ENCODE assay signal across 20 cellular contexts in genomic region chr10:104895541-104895940, GRCh38.
DNase-seq lines count a peak whose midpoint lies in the region; FAIRE-seq and TF ChIP-seq lines count a peak whose summit lies in the region.
"Had no signal": no experiment of that assay in that cellular context is flagged by ENCODE, and none has a peak within 500 bp of the region (broad histone marks: within the 10 kb centered on the region; RNA-seq: fewer than 3 reads in every experiment).

No MANE protein-coding gene starts in this region.

- no peak for TF ChIP-seq EP300 in H1 (IDR thresholded peaks at IDR 0.05; ENCODE audit: borderline replicate concordance in 1 of 2, low read depth in 2 of 2, low read length in 2 of 2)

- H3K23me2 ChIP-seq in H1 (ENCODE audit: low read depth, low read length): no peaks in the 10 kb centered on the region

- H2AK5ac ChIP-seq in H1 (ENCODE audit: low read depth, low read length): no peak overlapping the region

- peak overlapping the region; percentile 32; the same call in 1 of the 2 replicates for H2AFZ ChIP-seq in H1 (ENCODE audit: low read length)

- H3K79me2 ChIP-seq in H1 (ENCODE audit: control insufficient read depth in 1 of 2, insufficient read depth in 2 of 2, low read length in 2 of 2): no peaks in the 10 kb centered on the region

- no peak overlapping the region for H2BK12ac ChIP-seq in H1 (ENCODE audit: low read depth, low read length)

- no peak for TF ChIP-seq RAD21 in H1 (IDR thresholded peaks at IDR 0.05 in 1 of 2, conservative IDR thresholded peaks at IDR 0.05 in 1 of 2; ENCODE audit: low read depth in 2 of 2, low read length in 2 of 2)

- H3K4me3 ChIP-seq in H1 (ENCODE audit: extremely low read depth in 1 of 4, insufficient read depth in 2 of 4, low read depth in 3 of 4, low read length in 4 of 4) (no peak overlapping the region), left ventricle myocardium inferior (no peak overlapping the region)
- H3K4me3 ChIP-seq: BLaER1 treated with 17β-estradiol and CSF1 and Interleukin-3, amounts not matched to agents 10 nM and 100 nM; GM23338; K562 had no signal

- no peak overlapping the region for H2BK120ac ChIP-seq in H1 (replicated peaks; ENCODE audit: low read depth, low read length)

- H3K27me3 ChIP-seq in H1 (replicated peaks in 1 of 4; ENCODE audit: control insufficient read depth in 3 of 4, extremely low read depth in 1 of 4, insufficient read depth in 3 of 4, low read length in 3 of 4) (no peaks in the 10 kb centered on the region), left ventricle myocardium inferior (ENCODE audit: low read depth) (peaks cover 23% of the 10 kb centered on the region)
- H3K27me3 ChIP-seq: BLaER1 treated with 17β-estradiol and CSF1 and Interleukin-3, amounts not matched to agents 10 nM and 100 nM had no signal

- no peaks in the 10 kb centered on the region for H3K4me1 ChIP-seq in H1 (replicated peaks in 1 of 4; ENCODE audit: control insufficient read depth in 3 of 4, insufficient read depth in 4 of 4, low read length in 3 of 4)
- no peaks in the 10 kb centered on the region for H3K4me1 ChIP-seq in left ventricle myocardium inferior

- no peak overlapping the region for H3K18ac ChIP-seq in H1 (ENCODE audit: extremely low read depth, low read length)

- no peaks in the 10 kb centered on the region for H3K79me1 ChIP-seq in H1 (ENCODE audit: low read depth, low read length)

- H2BK15ac ChIP-seq in H1 (ENCODE audit: low read length): no peak overlapping the region

- intact Hi-C loops in left ventricle myocardium inferior (cut with micrococcal nuclease): no loop called here

- POLR2A ChIA-PET in H1 (lab: Charles Lee; ENCODE audit: partially characterized antibody): no interaction called here

- no peak overlapping the region for H3K4me2 ChIP-seq in H1 (ENCODE audit: insufficient read depth in 1 of 2, low read depth in 2 of 2, low read length in 2 of 2)
- H3K4me2 ChIP-seq: BLaER1 treated with 17β-estradiol and CSF1 and Interleukin-3, amounts not matched to agents 10 nM and 100 nM; GM23338 had no signal

- TF ChIP-seq POLR2A in H1 (IDR thresholded peaks at IDR 0.05; ENCODE audit: control extremely low read depth in 1 of 2, low read depth in 2 of 2, low read length in 2 of 2): no peak

- no peak overlapping the region for H3K56ac ChIP-seq in H1 (replicated peaks; ENCODE audit: insufficient read length, low read depth, low read length)

- H3K14ac ChIP-seq in H1 (ENCODE audit: insufficient read length): no peak overlapping the region

- 96% methylated on average over 1 of the region's 1 CpG; no CpG with 5 or more reads in 1 of the 2 experiments for WGBS in H1 (ENCODE audit: extremely low coverage in 1 of 2, insufficient coverage in 1 of 2, insufficient read length in 1 of 2, insufficient replicate concordance in 2 of 2, low coverage in 1 of 2, low lambda C conversion rate in 2 of 2, missing lambda C conversion rate in 1 of 2), 2 experiments

- no peak overlapping the region for H2BK5ac ChIP-seq in H1 (ENCODE audit: low read depth, low read length)

- no peaks in the 10 kb centered on the region for H3K9me3 ChIP-seq in H1 (ENCODE audit: insufficient read depth in 2 of 2, low read depth in 1 of 2, low read length in 1 of 2)
- peaks cover 20% of the 10 kb centered on the region for H3K9me3 ChIP-seq in left ventricle myocardium inferior (replicated peaks)

- DNase-seq in DMS 273 (lab: John Stamatoyannopoulos, UW; ENCODE audit: unreplicated experiment): peak; percentile 60
- no peak for DNase-seq in DMS 273 treated with DMSO at 0.1 percent for 48 hours (lab: John Stamatoyannopoulos, UW)
- peak; percentile 51 to 64 for DNase-seq in NCI-H446 (lab: John Stamatoyannopoulos, UW)
- no peak for DNase-seq in H1 (ENCODE audit: low read depth in 1 of 2, low spot score in 2 of 2)
- DNase-seq in activated CD4-positive, alpha-beta T cell treated with anti-CD3 and anti-CD28 coated beads, Interleukin-2, amount 50 U/mL, for 4 hours: no peak
- no peak for DNase-seq in RPMI8226
- DNase-seq in left ventricle myocardium inferior: no peak
- DNase-seq: CD8-positive, alpha-beta memory T cell; COR-L47; DMS153; DMS79; GF-D8; H7; HFFc6; IMR-90 had no signal

- CTCF ChIA-PET in H1 (lab: Charles Lee; ENCODE audit: partially characterized antibody): interaction anchor here (0.9 to 2.7 kb wide), 5 partner anchors 10 to 37 kb away, joined by 3 to 9 read pairs (median 3); no protein-coding TSS in a partner anchor

- H4K20me1 ChIP-seq in H1 (replicated peaks in 1 of 2; ENCODE audit: control insufficient read depth in 1 of 2, insufficient read depth in 2 of 2, low read length in 2 of 2): no peaks in the 10 kb centered on the region
- H4K20me1 ChIP-seq: BLaER1 treated with 17β-estradiol and CSF1 and Interleukin-3, amounts not matched to agents 10 nM and 100 nM had no signal

- no peak overlapping the region for H3K4ac ChIP-seq in H1 (replicated peaks; ENCODE audit: insufficient read length, low read depth, low read length)

- TF ChIP-seq CTCF in H1 (IDR thresholded peaks at IDR 0.05; ENCODE audit: control extremely low read depth in 1 of 3, insufficient read depth in 1 of 3, low read depth in 1 of 3, low read length in 3 of 3) (no peak), left ventricle myocardium inferior (IDR thresholded peaks at IDR 0.05; ENCODE audit: borderline replicate concordance) (no peak)

- no peak overlapping the region for H4K91ac ChIP-seq in H1 (replicated peaks; ENCODE audit: insufficient read length, low read length)

- H2BK20ac ChIP-seq in H1 (ENCODE audit: low read length): no peak overlapping the region

- H3K9ac ChIP-seq in H1 (replicated peaks in 1 of 4; ENCODE audit: extremely low read depth in 1 of 4, low read depth in 3 of 4, low read length in 3 of 4): no peak overlapping the region
- H3K9ac ChIP-seq: BLaER1 treated with 17β-estradiol and CSF1 and Interleukin-3, amounts not matched to agents 10 nM and 100 nM had no signal

- H3K27ac ChIP-seq in H1 (ENCODE audit: low read depth, low read length): no peak overlapping the region
- H3K27ac ChIP-seq in left ventricle myocardium inferior (replicated peaks): no peak overlapping the region
- H3K27ac ChIP-seq: 22Rv1; BLaER1 treated with 17β-estradiol and CSF1 and Interleukin-3, amounts not matched to agents 10 nM and 100 nM had no signal

- H4K5ac ChIP-seq in H1 (ENCODE audit: insufficient read length, low read depth, low read length): no peak overlapping the region

- H4K8ac ChIP-seq in H1 (ENCODE audit: extremely low read depth, insufficient read depth, low read length): no peak overlapping the region

- FAIRE-seq in H1 (lab: Jason Lieb, UNC): no peak
- FAIRE-seq: HTR-8/SVneo, K562 had no signal

- H3K23ac ChIP-seq in H1 (ENCODE audit: insufficient read length): no peak overlapping the region

- H3K36me3 ChIP-seq in H1 (ENCODE audit: control insufficient read depth in 2 of 4, insufficient read depth in 4 of 4, low read length in 3 of 4) (no peaks in the 10 kb centered on the region), left ventricle myocardium inferior (no peaks in the 10 kb centered on the region)
- H3K36me3 ChIP-seq: BLaER1 treated with 17β-estradiol and CSF1 and Interleukin-3, amounts not matched to agents 10 nM and 100 nM had no signal

TF ChIP-seq in H1, 55 proteins besides CTCF, POLR2A, EP300 and RAD21:
- TF ChIP-seq SP1 (IDR thresholded peaks at IDR 0.05; ENCODE audit: low read depth, low read length): no peak
- TF ChIP-seq BCL11A (IDR thresholded peaks at IDR 0.05; ENCODE audit: low read depth in 2 of 2, low read length in 2 of 2): no peak
- TF ChIP-seq, protein P1, sequence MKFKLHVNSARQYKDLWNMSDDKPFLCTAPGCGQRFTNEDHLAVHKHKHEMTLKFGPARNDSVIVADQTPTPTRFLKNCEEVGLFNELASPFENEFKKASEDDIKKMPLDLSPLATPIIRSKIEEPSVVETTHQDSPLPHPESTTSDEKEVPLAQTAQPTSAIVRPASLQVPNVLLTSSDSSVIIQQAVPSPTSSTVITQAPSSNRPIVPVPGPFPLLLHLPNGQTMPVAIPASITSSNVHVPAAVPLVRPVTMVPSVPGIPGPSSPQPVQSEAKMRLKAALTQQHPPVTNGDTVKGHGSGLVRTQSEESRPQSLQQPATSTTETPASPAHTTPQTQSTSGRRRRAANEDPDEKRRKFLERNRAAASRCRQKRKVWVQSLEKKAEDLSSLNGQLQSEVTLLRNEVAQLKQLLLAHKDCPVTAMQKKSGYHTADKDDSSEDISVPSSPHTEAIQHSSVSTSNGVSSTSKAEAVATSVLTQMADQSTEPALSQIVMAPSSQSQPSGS (IDR thresholded peaks at IDR 0.05; ENCODE audit: low read length): no peak
- TF ChIP-seq TAF7 (optimal IDR thresholded peaks at IDR 0.05; ENCODE audit: borderline replicate concordance, low read depth, low read length): no peak
- no peak for TF ChIP-seq SIX5 (IDR thresholded peaks at IDR 0.05; ENCODE audit: low read depth, low read length)
- TF ChIP-seq CTBP2 (IDR thresholded peaks at IDR 0.05; ENCODE audit: borderline replicate concordance, insufficient read depth, insufficient read length, low read length): no peak
- no peak for TF ChIP-seq CBX5 (IDR thresholded peaks at IDR 0.05; ENCODE audit: low read depth, low read length)
- TF ChIP-seq TCF12 (IDR thresholded peaks at IDR 0.05; ENCODE audit: low read depth, low read length): no peak
- TF ChIP-seq TBP (IDR thresholded peaks at IDR 0.05; ENCODE audit: low read depth, low read length): no peak
TF ChIP-seq in H1: peak in this region for 0.

Comparison
In these comparisons a context has a peak if more than half of its experiments do, and no peak if none do; other contexts are left out.
1. DNase-seq: peak in DMS 273 (single experiment) and NCI-H446 (2 of 2); none in DMS 273 treated with DMSO at 0.1 percent for 48 hours (single experiment), H1 (0 of 2), activated CD4-positive, alpha-beta T cell treated with anti-CD3 and anti-CD28 coated beads, Interleukin-2, amount 50 U/mL, for 4 hours (0 of 2), RPMI8226 (single experiment) and left ventricle myocardium inferior (single experiment).